28 cellular contexts compared by ENCODE assay signal in genomic region chr17:49443862-49444261, GRCh38. TPM values are rescaled to one million over a fixed set of nuclear protein-coding genes. Genes with fewer than 3 reads are reported as not detected.
A peak's percentile ranks its signal among the peaks of the same experiment; 100 is the strongest.
DNase-seq lines count a peak whose midpoint lies in the region; ATAC-seq and TF ChIP-seq lines count a peak whose summit lies in the region.
"Had no signal": no experiment of that assay in that cellular context is flagged by ENCODE, and none has a peak within 500 bp of the region (broad histone marks: within the 10 kb centered on the region; RNA-seq: fewer than 3 reads in every experiment).

No MANE protein-coding gene starts in this region.

- no peak overlapping the region for H3K27ac Mint-ChIP-seq in type B pancreatic cell
- H3K27ac Mint-ChIP-seq: activated T-cell treated with anti-CD3 and anti-CD28 coated beads, Interleukin-2, amount 50 U/mL, for 72 hours; GM23338; naive B cell; stimulated activated naive B cell treated with anti-CD40 and anti-IgM and Interleukin-4, amounts not matched to agents 10 μg/mL and 1 μg/mL and 100 μg/mL, for 72 hours had no signal

- no peak for ATAC-seq in HG03196 (IDR thresholded peaks at IDR 0.05; ENCODE audit: unreplicated experiment)
- ATAC-seq: activated T-cell treated with anti-CD3 and anti-CD28 coated beads, Interleukin-2, amount 50 U/mL, for 72 hours; GM23338; left lung; Panc1; stimulated activated naive B cell treated with anti-CD40 and anti-IgM and Interleukin-4, amounts not matched to agents 10 μg/mL and 1 μg/mL and 100 μg/mL, for 72 hours had no signal

- peak; percentile 46 for DNase-seq in AG20443 (ENCODE audit: low spot score)
- DNase-seq in HT1080 (ENCODE audit: low read depth), result peak; percentile 43
- peak; percentile 28 for DNase-seq in amniotic stem cell (lab: John Stamatoyannopoulos, UW)
- peak; percentile 41 for DNase-seq in fibroblast of pulmonary artery (ENCODE audit: low read depth)
- no peak for DNase-seq in NCI-H1048 (lab: John Stamatoyannopoulos, UW)
- no peak for DNase-seq in hypothalamus (lab: John Stamatoyannopoulos, UW)
- DNase-seq in type B pancreatic cell (ENCODE audit: extremely low spot score, unreplicated experiment), result no peak
- DNase-seq: ACHN; activated CD4-positive, alpha-beta T cell treated with anti-CD3 and anti-CD28 coated beads for 4 hours; activated naive CD4-positive, alpha-beta T cell treated with anti-CD3 and anti-CD28 coated beads, Interleukin-2, amount 50 U/mL, for 16 hours; activated T-cell treated with anti-CD3 and anti-CD28 coated beads, Interleukin-2, amount 50 U/mL, for 72 hours; anterior cingulate cortex; C1 segment of cervical spinal cord; cerebellar nuclear complex; left lung; MV-4-11; naive B cell; NCI-H2171 treated with DMSO at 0.1 percent for 48 hours; NCI-H524; NK-92 treated with Interleukin-12 subunit alpha and Interleukin-12 subunit beta, amount 100 ng/mL, for 24 hours; SJCRH30; stimulated activated CD4-positive, alpha-beta T cell treated with anti-CD3 and anti-CD28 coated beads, Interleukin-2, amount 100 ng/mL, for 48 hours; stimulated activated naive B cell treated with anti-CD40 and anti-IgM and Interleukin-4, amounts not matched to agents 10 μg/mL and 1 μg/mL and 100 μg/mL, for 72 hours had no signal

- peaks cover 39% of the 10 kb centered on the region for H3K27me3 Mint-ChIP-seq in type B pancreatic cell

- H3K4me3 ChIP-seq in fibroblast of pulmonary artery (replicated peaks; ENCODE audit: low read depth, low read length), result no peak overlapping the region
- H3K4me3 ChIP-seq: GM23338, hepatocyte, left lung, SJCRH30, vagina had no signal

- TF ChIP-seq CTCF in fibroblast of pulmonary artery (IDR thresholded peaks at IDR 0.05; ENCODE audit: low read length, missing control alignments) (no peak), type B pancreatic cell (conservative IDR thresholded peaks at IDR 0.05) (no peak)

- H3K4me3 Mint-ChIP-seq in type B pancreatic cell, result no peak overlapping the region
- H3K4me3 Mint-ChIP-seq: activated T-cell treated with anti-CD3 and anti-CD28 coated beads, Interleukin-2, amount 50 U/mL, for 72 hours; GM23338; naive B cell; stimulated activated naive B cell treated with anti-CD40 and anti-IgM and Interleukin-4, amounts not matched to agents 10 μg/mL and 1 μg/mL and 100 μg/mL, for 72 hours had no signal

- H3K4me1 Mint-ChIP-seq in type B pancreatic cell (ENCODE audit: unreplicated experiment), result peaks cover 30% of the 10 kb centered on the region

- no peaks in the 10 kb centered on the region for H3K9me3 Mint-ChIP-seq in type B pancreatic cell
- H3K9me3 Mint-ChIP-seq: activated T-cell treated with anti-CD3 and anti-CD28 coated beads, Interleukin-2, amount 50 U/mL, for 72 hours; GM23338; naive B cell; stimulated activated naive B cell treated with anti-CD40 and anti-IgM and Interleukin-4, amounts not matched to agents 10 μg/mL and 1 μg/mL and 100 μg/mL, for 72 hours had no signal

- no peaks in the 10 kb centered on the region for H3K36me3 Mint-ChIP-seq in type B pancreatic cell
- H3K36me3 Mint-ChIP-seq: naive B cell; stimulated activated naive B cell treated with anti-CD40 and anti-IgM and Interleukin-4, amounts not matched to agents 10 μg/mL and 1 μg/mL and 100 μg/mL, for 72 hours had no signal

RNA-seq across cellular contexts. Expression of gene PHB1, which starts 29.2 kb away (rescaled TPM):
- 245 and 256 TPM in 2 replicates for total RNA-seq in HT1080 (2014; rRNA removed; shearing (Covaris generic))
- polyA plus RNA-seq in HT1080 (2015; cell fraction: cytosol; rRNA removed), result 137 and 155 TPM in 2 replicates
- polyA plus RNA-seq in HT1080 (2015; cell fraction: nucleus; rRNA removed), result 110 and 113 TPM in 2 replicates
- 231 and 270 TPM in 2 replicates for total RNA-seq in type B pancreatic cell (ENCODE audit: low replicate concordance)

RNA-seq across cellular contexts. Expression of gene NGFR, which starts 51.2 kb away (rescaled TPM):
- 6.3 and 9.2 TPM in 2 replicates for total RNA-seq in HT1080 (2014; rRNA removed; shearing (Covaris generic))
- polyA plus RNA-seq in HT1080 (2015; cell fraction: cytosol; rRNA removed), result 1.6 and 1.9 TPM in 2 replicates
- 1.2 TPM in 2 replicates for polyA plus RNA-seq in HT1080 (2015; cell fraction: nucleus; rRNA removed)
- 2.1 and 41.3 TPM in 2 replicates for total RNA-seq in type B pancreatic cell (ENCODE audit: low replicate concordance)

Comparison
In these comparisons a context has a peak if more than half of its experiments do, and no peak if none do; other contexts are left out.
1. DNase-seq: peak in AG20443 (single experiment), HT1080 (single experiment), amniotic stem cell (single experiment) and fibroblast of pulmonary artery (single experiment); none in NCI-H1048 (single experiment), hypothalamus (0 of 51) and type B pancreatic cell (single experiment).